Comparison of ENCODE assay signal across 1 cellular context in genomic region chr9:69153707-69154521, GRCh38.
TF ChIP-seq lines count a peak whose summit lies in the region.

No MANE protein-coding gene starts in this region.

TF ChIP-seq in HepG2, 621 proteins besides CTCF, POLR2A, EP300 and RAD21 (continued from another document and continues in another):
- TF ChIP-seq NR2C2 (CRISPR knock-in tag; IDR thresholded peaks at IDR 0.05; ENCODE audit: borderline replicate concordance) (peak; percentile 36; the same call in 1 of the 2 replicates), SIN3A (IDR thresholded peaks at IDR 0.05; ENCODE audit: borderline replicate concordance, low read depth, low read length) (no peak), SRSF4 (IDR thresholded peaks at IDR 0.05; ENCODE audit: low read depth, low read length, poor library complexity, severe bottlenecking) (no peak), ZNF331 (CRISPR knock-in tag; IDR thresholded peaks at IDR 0.05) (peak; percentile 50; the same call in 1 of the 2 replicates), ZNF614 (CRISPR knock-in tag; IDR thresholded peaks at IDR 0.05; ENCODE audit: borderline replicate concordance) (peak; percentile 16), IRF2 (CRISPR knock-in tag; IDR thresholded peaks at IDR 0.05) (peak; percentile 57), ZNF407 (CRISPR knock-in tag; IDR thresholded peaks at IDR 0.05; ENCODE audit: not compliant biosample characterization) (no peak), NBN (conservative IDR thresholded peaks at IDR 0.05) (no peak), ZNF672 (CRISPR knock-in tag; IDR thresholded peaks at IDR 0.05) (no peak), ZNF263 (CRISPR knock-in tag; IDR thresholded peaks at IDR 0.05) (no peak), CSRNP1 (CRISPR knock-in tag; IDR thresholded peaks at IDR 0.05) (no peak), ZBTB7A (CRISPR knock-in tag; IDR thresholded peaks at IDR 0.05) (no peak), ONECUT2 (CRISPR knock-in tag; IDR thresholded peaks at IDR 0.05) (peak; percentile 94), NFAT5 (CRISPR knock-in tag; IDR thresholded peaks at IDR 0.05) (no peak), ZSCAN12 (CRISPR knock-in tag; IDR thresholded peaks at IDR 0.05) (no peak), ZNF710 (CRISPR knock-in tag; IDR thresholded peaks at IDR 0.05; ENCODE audit: borderline replicate concordance) (peak; percentile 30; the same call in 1 of the 2 replicates), RARG (CRISPR knock-in tag; IDR thresholded peaks at IDR 0.05; ENCODE audit: low read depth) (0 out of 2 replicates have a peak, but pooled peaks have one; percentile 53), JUNB (CRISPR knock-in tag; IDR thresholded peaks at IDR 0.05; ENCODE audit: borderline replicate concordance) (no peak), ZNF180 (CRISPR knock-in tag; IDR thresholded peaks at IDR 0.05; ENCODE audit: borderline replicate concordance, low read depth) (no peak), ZFP37 (CRISPR knock-in tag; IDR thresholded peaks at IDR 0.05; ENCODE audit: borderline replicate concordance) (no peak), ZNF567 (CRISPR knock-in tag; IDR thresholded peaks at IDR 0.05; ENCODE audit: borderline replicate concordance) (no peak), HOMEZ (CRISPR knock-in tag; IDR thresholded peaks at IDR 0.05; ENCODE audit: low read depth) (no peak), POGZ (CRISPR knock-in tag; IDR thresholded peaks at IDR 0.05) (peak; percentile 51; the same call in 1 of the 2 replicates), ZNF280D (CRISPR knock-in tag; IDR thresholded peaks at IDR 0.05) (no peak), HDAC6 (IDR thresholded peaks at IDR 0.05; ENCODE audit: low read depth, low read length) (no peak), MED13 (CRISPR knock-in tag; IDR thresholded peaks at IDR 0.05) (0 out of 2 replicates have a peak, but pooled peaks have one; percentile 13), NFRKB (IDR thresholded peaks at IDR 0.05) (no peak), SATB2 (CRISPR knock-in tag; IDR thresholded peaks at IDR 0.05) (no peak), ZNF800 (CRISPR knock-in tag; IDR thresholded peaks at IDR 0.05) (no peak; the same call in 1 of the 2 replicates), ZNF205 (CRISPR knock-in tag; IDR thresholded peaks at IDR 0.05) (no peak), SP1 (IDR thresholded peaks at IDR 0.05) (no peak), SP1 (CRISPR knock-in tag; IDR thresholded peaks at IDR 0.05) (no peak), ATF7 (IDR thresholded peaks at IDR 0.05) (no peak), ATF7 (CRISPR knock-in tag; IDR thresholded peaks at IDR 0.05) (no peak), PAF1 (CRISPR knock-in tag; IDR thresholded peaks at IDR 0.05) (no peak), ZNF121 (CRISPR knock-in tag; IDR thresholded peaks at IDR 0.05) (no peak)
